Comparison of ENCODE assay signal across 8 cellular contexts in genomic region chr4:92066485-92066884, GRCh38.
"Had no signal": no experiment of that assay in that cellular context is flagged by ENCODE, and none has a peak within 500 bp of the region (broad histone marks: within the 10 kb centered on the region; RNA-seq: fewer than 3 reads in every experiment).

No MANE protein-coding gene starts in this region.

- H3K4me1 ChIP-seq: HAP-1 had no signal

- H3K27ac ChIP-seq: GM23248 had no signal

- H3K36me3 ChIP-seq: HAP-1 had no signal

- H2AFZ ChIP-seq: GM23248 had no signal

- DNase-seq: GM23248, GOT3, H7, HFFc6, IMR-90 had no signal

- H3K4me3 ChIP-seq: GM23248, HAP-1, K562 had no signal

- H3K9me3 ChIP-seq: HAP-1 had no signal

- ATAC-seq: HCT116, K562 had no signal
